ENCODE assay signal across 8 cellular contexts in the genomic region with DNA sequence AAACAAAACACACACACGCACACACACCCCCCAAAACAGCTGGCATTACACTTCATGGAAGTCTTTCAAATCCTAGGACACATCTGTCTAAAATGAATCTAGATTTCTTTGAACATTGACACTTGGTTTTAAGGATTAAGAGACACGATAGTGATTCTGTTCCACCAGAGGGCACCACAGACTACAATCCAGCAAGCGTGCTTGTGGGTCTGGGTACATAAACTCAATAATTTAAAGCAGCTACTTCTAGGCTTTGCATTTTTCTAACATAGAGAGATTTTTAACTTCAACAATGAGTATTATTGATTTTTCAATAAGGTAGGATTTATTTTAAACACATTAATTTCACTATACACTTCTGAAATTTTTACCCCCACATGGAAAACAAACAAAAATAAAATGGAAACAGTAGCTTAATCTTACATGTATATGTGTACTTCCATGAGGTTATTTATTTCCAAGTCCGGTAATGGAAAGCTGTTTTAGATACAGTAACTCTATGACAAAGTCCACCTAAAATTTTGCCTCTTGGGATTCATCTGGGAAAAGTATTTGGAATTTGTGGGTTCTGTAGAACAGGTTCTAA.
DNase-seq lines count a peak whose midpoint lies in the region; ATAC-seq and TF ChIP-seq lines count a peak whose summit lies in the region.

No MANE protein-coding gene starts in this region.

- H3K9me3 Mint-ChIP-seq in activated CD8-positive, alpha-beta memory T cell treated with anti-CD3 and anti-CD28 coated beads, Interleukin-2, amount 10 ng/mL, durations not matched to agents 7 days and 5 days (ENCODE audit: low read depth) = no peaks in the 10 kb centered on the region
- no peaks in the 10 kb centered on the region for H3K9me3 Mint-ChIP-seq in naive thymus-derived CD8-positive, alpha-beta T cell

- CTCF ChIA-PET in activated CD8-positive, alpha-beta memory T cell treated with anti-CD3 and anti-CD28 coated beads, Interleukin-2, amount 10 ng/mL, durations not matched to agents 7 days and 5 days (lab: Charles Lee) = interaction anchor here (0.8 to 4.0 kb wide), 9 partner anchors 10 to 715 kb away, joined by 3 to 36 read pairs (median 4); no protein-coding TSS in a partner anchor

- H3K27me3 Mint-ChIP-seq in activated CD8-positive, alpha-beta memory T cell treated with anti-CD3 and anti-CD28 coated beads, Interleukin-2, amount 10 ng/mL, durations not matched to agents 7 days and 5 days = peaks cover 24% of the 10 kb centered on the region
- H3K27me3 Mint-ChIP-seq in naive thymus-derived CD8-positive, alpha-beta T cell = peaks cover 4 to 29% (median 13%) of the 10 kb centered on the region in 5 donors

- H3K4me3 Mint-ChIP-seq in activated CD8-positive, alpha-beta memory T cell treated with anti-CD3 and anti-CD28 coated beads, Interleukin-2, amount 10 ng/mL, durations not matched to agents 7 days and 5 days = no peak overlapping the region
- no peak overlapping the region for H3K4me3 Mint-ChIP-seq in naive thymus-derived CD8-positive, alpha-beta T cell

- H3K4me3 ChIP-seq in epithelial cell of esophagus (ENCODE audit: low read length) = no peak overlapping the region

- peak; percentile 83 for TF ChIP-seq CTCF in epithelial cell of esophagus (IDR thresholded peaks at IDR 0.05; ENCODE audit: insufficient read depth, low read depth, low read length, missing control alignments)

- no peaks in the 10 kb centered on the region for H3K36me3 Mint-ChIP-seq in activated CD8-positive, alpha-beta memory T cell treated with anti-CD3 and anti-CD28 coated beads, Interleukin-2, amount 10 ng/mL, durations not matched to agents 7 days and 5 days
- H3K36me3 Mint-ChIP-seq in naive thymus-derived CD8-positive, alpha-beta T cell = no peaks in the 10 kb centered on the region

- POLR2A ChIA-PET in naive thymus-derived CD8-positive, alpha-beta T cell (lab: Charles Lee) = interaction anchor here (0.7 kb wide), 1 partner anchor 709 kb away, joined by 4 read pairs; no protein-coding TSS in a partner anchor

- DNase-seq in GM03348 (ENCODE audit: low spot score) (peak; percentile 58), NCI-H774 (lab: John Stamatoyannopoulos, UW) (peak; percentile 0), epithelial cell of esophagus (ENCODE audit: low read depth) (peak; percentile 80), stromal cell of bone marrow (ENCODE audit: low read depth) (peak; percentile 49)
- peak; percentile 64 for DNase-seq in activated CD8-positive, alpha-beta memory T cell treated with anti-CD3 and anti-CD28 coated beads, Interleukin-2, amount 10 ng/mL, durations not matched to agents 7 days and 5 days
- peak; percentile 33 to 80 (median 62) for DNase-seq in naive thymus-derived CD8-positive, alpha-beta T cell

- ATAC-seq in HG03060 (IDR thresholded peaks at IDR 0.05; ENCODE audit: low read depth, unreplicated experiment) = peak; percentile 65
- ATAC-seq in activated CD8-positive, alpha-beta memory T cell treated with anti-CD3 and anti-CD28 coated beads, Interleukin-2, amount 10 ng/mL, durations not matched to agents 7 days and 5 days = no peak
- peak; percentile 70 to 73 for ATAC-seq in naive thymus-derived CD8-positive, alpha-beta T cell
- no peak for ATAC-seq in GM18520 (IDR thresholded peaks at IDR 0.05; ENCODE audit: unreplicated experiment)

- no peaks in the 10 kb centered on the region for H3K4me1 Mint-ChIP-seq in activated CD8-positive, alpha-beta memory T cell treated with anti-CD3 and anti-CD28 coated beads, Interleukin-2, amount 10 ng/mL, durations not matched to agents 7 days and 5 days
- peaks cover 0 to 5% (median 1%) of the 10 kb centered on the region in 4 donors for H3K4me1 Mint-ChIP-seq in naive thymus-derived CD8-positive, alpha-beta T cell

- H3K27ac Mint-ChIP-seq in activated CD8-positive, alpha-beta memory T cell treated with anti-CD3 and anti-CD28 coated beads, Interleukin-2, amount 10 ng/mL, durations not matched to agents 7 days and 5 days = no peak overlapping the region
- no peak overlapping the region for H3K27ac Mint-ChIP-seq in naive thymus-derived CD8-positive, alpha-beta T cell

Comparison
In these comparisons a context has a peak if more than half of its experiments do, and no peak if none do; other contexts are left out.
1. DNase-seq: peak in every context shown above with its lines; median percentile 80 in epithelial cell of esophagus; 64 in activated CD8-positive, alpha-beta memory T cell treated with anti-CD3 and anti-CD28 coated beads, Interleukin-2, amount 10 ng/mL, durations not matched to agents 7 days and 5 days; 62 in naive thymus-derived CD8-positive, alpha-beta T cell; 58 in GM03348; 49 in stromal cell of bone marrow; 0 in NCI-H774.
2. ATAC-seq: peak in HG03060 (single experiment) and naive thymus-derived CD8-positive, alpha-beta T cell (2 of 2); none in activated CD8-positive, alpha-beta memory T cell treated with anti-CD3 and anti-CD28 coated beads, Interleukin-2, amount 10 ng/mL, durations not matched to agents 7 days and 5 days (single experiment) and GM18520 (single experiment).